Comparison of ENCODE assay signal across 2 cellular contexts in the genomic region with DNA sequence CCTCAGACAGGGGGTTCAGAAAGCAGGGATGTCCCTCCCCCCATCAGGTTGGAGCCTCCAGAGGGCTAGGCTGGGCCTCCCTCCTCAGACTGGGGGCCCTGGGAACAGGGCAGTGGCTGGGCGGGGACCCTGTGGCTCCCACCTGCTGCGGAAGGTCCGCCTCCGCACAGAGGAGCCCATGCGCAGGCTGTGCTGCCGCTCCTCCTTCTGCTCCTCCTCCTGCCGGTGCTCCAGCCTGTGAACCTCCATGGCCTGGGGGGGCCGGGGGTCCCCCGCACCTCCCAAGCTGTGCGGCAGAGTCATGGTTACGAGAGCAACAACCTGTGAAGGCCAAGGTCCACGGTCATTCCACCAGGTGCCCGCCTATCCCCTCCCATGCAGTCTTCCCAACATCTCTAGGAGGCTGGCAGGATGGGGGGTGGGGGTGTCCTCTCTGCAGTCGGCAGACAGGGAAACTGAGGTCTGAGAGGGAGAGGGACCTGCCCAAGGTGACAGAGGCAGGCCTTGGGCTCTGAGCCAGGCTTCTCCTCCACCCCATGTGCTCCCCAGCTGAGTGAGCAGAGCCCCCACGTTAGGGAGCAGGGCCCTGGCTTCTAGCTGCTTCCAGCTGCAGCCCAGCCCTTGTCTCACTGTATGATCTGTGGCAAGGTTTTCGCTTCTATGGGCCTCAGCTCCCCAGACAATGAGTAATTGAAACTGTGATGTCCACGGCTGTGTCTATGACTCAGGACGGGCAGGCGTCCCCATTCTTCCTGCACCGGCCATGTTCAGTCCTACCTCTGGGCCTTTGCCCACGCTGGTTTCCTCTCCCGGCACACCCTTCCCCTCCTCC.
TF ChIP-seq lines count a peak whose summit lies in the region.

No MANE protein-coding gene starts in this region.

TF ChIP-seq in IMR-90, 13 proteins besides CTCF, POLR2A, EP300 and RAD21:
- no peak for TF ChIP-seq BHLHE40 (IDR thresholded peaks at IDR 0.05; ENCODE audit: low read depth, low read length)
- TF ChIP-seq FOS (IDR thresholded peaks at IDR 0.05; ENCODE audit: low read depth, low read length), result peak; percentile 48; the same call in 1 of the 2 replicates

TF ChIP-seq in H1, 55 proteins besides CTCF, POLR2A, EP300 and RAD21:
- TF ChIP-seq SP2 (IDR thresholded peaks at IDR 0.05; ENCODE audit: low read length), result no peak
- TF ChIP-seq, protein P1, sequence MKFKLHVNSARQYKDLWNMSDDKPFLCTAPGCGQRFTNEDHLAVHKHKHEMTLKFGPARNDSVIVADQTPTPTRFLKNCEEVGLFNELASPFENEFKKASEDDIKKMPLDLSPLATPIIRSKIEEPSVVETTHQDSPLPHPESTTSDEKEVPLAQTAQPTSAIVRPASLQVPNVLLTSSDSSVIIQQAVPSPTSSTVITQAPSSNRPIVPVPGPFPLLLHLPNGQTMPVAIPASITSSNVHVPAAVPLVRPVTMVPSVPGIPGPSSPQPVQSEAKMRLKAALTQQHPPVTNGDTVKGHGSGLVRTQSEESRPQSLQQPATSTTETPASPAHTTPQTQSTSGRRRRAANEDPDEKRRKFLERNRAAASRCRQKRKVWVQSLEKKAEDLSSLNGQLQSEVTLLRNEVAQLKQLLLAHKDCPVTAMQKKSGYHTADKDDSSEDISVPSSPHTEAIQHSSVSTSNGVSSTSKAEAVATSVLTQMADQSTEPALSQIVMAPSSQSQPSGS (IDR thresholded peaks at IDR 0.05; ENCODE audit: low read length), result no peak
- no peak for TF ChIP-seq SRF (IDR thresholded peaks at IDR 0.05; ENCODE audit: low read depth, low read length)
- no peak for TF ChIP-seq SIX5 (IDR thresholded peaks at IDR 0.05; ENCODE audit: low read depth, low read length)
- TF ChIP-seq JUN (IDR thresholded peaks at IDR 0.05; ENCODE audit: low read depth, low read length), result no peak
- no peak for TF ChIP-seq SIN3A (conservative IDR thresholded peaks at IDR 0.05 in 1 of 2, IDR thresholded peaks at IDR 0.05 in 1 of 2; ENCODE audit: low read depth in 1 of 2, low read length in 2 of 2)
- no peak for TF ChIP-seq EZH2 (IDR thresholded peaks at IDR 0.05; ENCODE audit: low read depth, low read length, severe bottlenecking)
- TF ChIP-seq TBP (IDR thresholded peaks at IDR 0.05; ENCODE audit: low read depth, low read length), result no peak
- no peak for TF ChIP-seq EGR1 (IDR thresholded peaks at IDR 0.05; ENCODE audit: borderline replicate concordance, low read depth, low read length)
- TF ChIP-seq, protein P2, sequence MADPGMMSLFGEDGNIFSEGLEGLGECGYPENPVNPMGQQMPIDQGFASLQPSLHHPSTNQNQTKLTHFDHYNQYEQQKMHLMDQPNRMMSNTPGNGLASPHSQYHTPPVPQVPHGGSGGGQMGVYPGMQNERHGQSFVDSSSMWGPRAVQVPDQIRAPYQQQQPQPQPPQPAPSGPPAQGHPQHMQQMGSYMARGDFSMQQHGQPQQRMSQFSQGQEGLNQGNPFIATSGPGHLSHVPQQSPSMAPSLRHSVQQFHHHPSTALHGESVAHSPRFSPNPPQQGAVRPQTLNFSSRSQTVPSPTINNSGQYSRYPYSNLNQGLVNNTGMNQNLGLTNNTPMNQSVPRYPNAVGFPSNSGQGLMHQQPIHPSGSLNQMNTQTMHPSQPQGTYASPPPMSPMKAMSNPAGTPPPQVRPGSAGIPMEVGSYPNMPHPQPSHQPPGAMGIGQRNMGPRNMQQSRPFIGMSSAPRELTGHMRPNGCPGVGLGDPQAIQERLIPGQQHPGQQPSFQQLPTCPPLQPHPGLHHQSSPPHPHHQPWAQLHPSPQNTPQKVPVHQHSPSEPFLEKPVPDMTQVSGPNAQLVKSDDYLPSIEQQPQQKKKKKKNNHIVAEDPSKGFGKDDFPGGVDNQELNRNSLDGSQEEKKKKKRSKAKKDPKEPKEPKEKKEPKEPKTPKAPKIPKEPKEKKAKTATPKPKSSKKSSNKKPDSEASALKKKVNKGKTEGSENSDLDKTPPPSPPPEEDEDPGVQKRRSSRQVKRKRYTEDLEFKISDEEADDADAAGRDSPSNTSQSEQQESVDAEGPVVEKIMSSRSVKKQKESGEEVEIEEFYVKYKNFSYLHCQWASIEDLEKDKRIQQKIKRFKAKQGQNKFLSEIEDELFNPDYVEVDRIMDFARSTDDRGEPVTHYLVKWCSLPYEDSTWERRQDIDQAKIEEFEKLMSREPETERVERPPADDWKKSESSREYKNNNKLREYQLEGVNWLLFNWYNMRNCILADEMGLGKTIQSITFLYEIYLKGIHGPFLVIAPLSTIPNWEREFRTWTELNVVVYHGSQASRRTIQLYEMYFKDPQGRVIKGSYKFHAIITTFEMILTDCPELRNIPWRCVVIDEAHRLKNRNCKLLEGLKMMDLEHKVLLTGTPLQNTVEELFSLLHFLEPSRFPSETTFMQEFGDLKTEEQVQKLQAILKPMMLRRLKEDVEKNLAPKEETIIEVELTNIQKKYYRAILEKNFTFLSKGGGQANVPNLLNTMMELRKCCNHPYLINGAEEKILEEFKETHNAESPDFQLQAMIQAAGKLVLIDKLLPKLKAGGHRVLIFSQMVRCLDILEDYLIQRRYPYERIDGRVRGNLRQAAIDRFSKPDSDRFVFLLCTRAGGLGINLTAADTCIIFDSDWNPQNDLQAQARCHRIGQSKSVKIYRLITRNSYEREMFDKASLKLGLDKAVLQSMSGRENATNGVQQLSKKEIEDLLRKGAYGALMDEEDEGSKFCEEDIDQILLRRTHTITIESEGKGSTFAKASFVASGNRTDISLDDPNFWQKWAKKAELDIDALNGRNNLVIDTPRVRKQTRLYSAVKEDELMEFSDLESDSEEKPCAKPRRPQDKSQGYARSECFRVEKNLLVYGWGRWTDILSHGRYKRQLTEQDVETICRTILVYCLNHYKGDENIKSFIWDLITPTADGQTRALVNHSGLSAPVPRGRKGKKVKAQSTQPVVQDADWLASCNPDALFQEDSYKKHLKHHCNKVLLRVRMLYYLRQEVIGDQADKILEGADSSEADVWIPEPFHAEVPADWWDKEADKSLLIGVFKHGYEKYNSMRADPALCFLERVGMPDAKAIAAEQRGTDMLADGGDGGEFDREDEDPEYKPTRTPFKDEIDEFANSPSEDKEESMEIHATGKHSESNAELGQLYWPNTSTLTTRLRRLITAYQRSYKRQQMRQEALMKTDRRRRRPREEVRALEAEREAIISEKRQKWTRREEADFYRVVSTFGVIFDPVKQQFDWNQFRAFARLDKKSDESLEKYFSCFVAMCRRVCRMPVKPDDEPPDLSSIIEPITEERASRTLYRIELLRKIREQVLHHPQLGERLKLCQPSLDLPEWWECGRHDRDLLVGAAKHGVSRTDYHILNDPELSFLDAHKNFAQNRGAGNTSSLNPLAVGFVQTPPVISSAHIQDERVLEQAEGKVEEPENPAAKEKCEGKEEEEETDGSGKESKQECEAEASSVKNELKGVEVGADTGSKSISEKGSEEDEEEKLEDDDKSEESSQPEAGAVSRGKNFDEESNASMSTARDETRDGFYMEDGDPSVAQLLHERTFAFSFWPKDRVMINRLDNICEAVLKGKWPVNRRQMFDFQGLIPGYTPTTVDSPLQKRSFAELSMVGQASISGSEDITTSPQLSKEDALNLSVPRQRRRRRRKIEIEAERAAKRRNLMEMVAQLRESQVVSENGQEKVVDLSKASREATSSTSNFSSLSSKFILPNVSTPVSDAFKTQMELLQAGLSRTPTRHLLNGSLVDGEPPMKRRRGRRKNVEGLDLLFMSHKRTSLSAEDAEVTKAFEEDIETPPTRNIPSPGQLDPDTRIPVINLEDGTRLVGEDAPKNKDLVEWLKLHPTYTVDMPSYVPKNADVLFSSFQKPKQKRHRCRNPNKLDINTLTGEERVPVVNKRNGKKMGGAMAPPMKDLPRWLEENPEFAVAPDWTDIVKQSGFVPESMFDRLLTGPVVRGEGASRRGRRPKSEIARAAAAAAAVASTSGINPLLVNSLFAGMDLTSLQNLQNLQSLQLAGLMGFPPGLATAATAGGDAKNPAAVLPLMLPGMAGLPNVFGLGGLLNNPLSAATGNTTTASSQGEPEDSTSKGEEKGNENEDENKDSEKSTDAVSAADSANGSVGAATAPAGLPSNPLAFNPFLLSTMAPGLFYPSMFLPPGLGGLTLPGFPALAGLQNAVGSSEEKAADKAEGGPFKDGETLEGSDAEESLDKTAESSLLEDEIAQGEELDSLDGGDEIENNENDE (IDR thresholded peaks at IDR 0.05; ENCODE audit: insufficient replicate concordance, low read length), result no peak
- no peak for TF ChIP-seq POLR2AphosphoS5 (IDR thresholded peaks at IDR 0.05; ENCODE audit: low read depth, low read length)
- TF ChIP-seq SUZ12 (IDR thresholded peaks at IDR 0.05; ENCODE audit: low read length), result no peak
- no peak for TF ChIP-seq NRF1 (IDR thresholded peaks at IDR 0.05; ENCODE audit: low read depth, low read length)
- no peak for TF ChIP-seq HDAC6 (IDR thresholded peaks at IDR 0.05; ENCODE audit: low read depth, low read length)
- TF ChIP-seq KDM4A (IDR thresholded peaks at IDR 0.05; ENCODE audit: low read depth, low read length, severe bottlenecking), result no peak
- no peak for TF ChIP-seq POU5F1 (IDR thresholded peaks at IDR 0.05; ENCODE audit: low read depth, low read length)
- TF ChIP-seq SAP30 (IDR thresholded peaks at IDR 0.05; ENCODE audit: insufficient read depth, insufficient replicate concordance, low read length), result no peak
- TF ChIP-seq KDM1A (IDR thresholded peaks at IDR 0.05; ENCODE audit: borderline replicate concordance, low read length), result no peak
- TF ChIP-seq, protein P3, sequence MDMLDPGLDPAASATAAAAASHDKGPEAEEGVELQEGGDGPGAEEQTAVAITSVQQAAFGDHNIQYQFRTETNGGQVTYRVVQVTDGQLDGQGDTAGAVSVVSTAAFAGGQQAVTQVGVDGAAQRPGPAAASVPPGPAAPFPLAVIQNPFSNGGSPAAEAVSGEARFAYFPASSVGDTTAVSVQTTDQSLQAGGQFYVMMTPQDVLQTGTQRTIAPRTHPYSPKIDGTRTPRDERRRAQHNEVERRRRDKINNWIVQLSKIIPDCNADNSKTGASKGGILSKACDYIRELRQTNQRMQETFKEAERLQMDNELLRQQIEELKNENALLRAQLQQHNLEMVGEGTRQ (IDR thresholded peaks at IDR 0.05; ENCODE audit: low read length), result no peak
